18 cellular contexts compared by ENCODE assay signal in genomic region chr5:146680846-146681585, GRCh38.
A peak's percentile ranks its signal among the peaks of the same experiment; 100 is the strongest.
DNase-seq lines count a peak whose midpoint lies in the region; ATAC-seq and TF ChIP-seq lines count a peak whose summit lies in the region.
"Had no signal": no experiment of that assay in that cellular context is flagged by ENCODE, and none has a peak within 500 bp of the region (broad histone marks: within the 10 kb centered on the region; RNA-seq: fewer than 3 reads in every experiment).

No MANE protein-coding gene starts in this region.

- H3K27me3 ChIP-seq in SK-N-SH (ENCODE audit: insufficient read depth), result no peaks in the 10 kb centered on the region

- peaks cover 24% of the 10 kb centered on the region for H3K4me1 Mint-ChIP-seq in nephron progenitor cell
- H3K4me1 Mint-ChIP-seq in stimulated activated naive B cell treated with anti-CD40 and anti-IgM and Interleukin-4, amounts not matched to agents 10 μg/mL and 1 μg/mL and 100 μg/mL, for 72 hours, result no peaks in the 10 kb centered on the region
- H3K4me1 Mint-ChIP-seq: CD4-positive, alpha-beta memory T cell had no signal

- H3K27ac ChIP-seq in SK-N-SH (ENCODE audit: low read depth in 2 of 2, low read length in 1 of 2), result no peak overlapping the region
- H3K27ac ChIP-seq: 22Rv1, HL-60 had no signal

- CTCF ChIA-PET in SK-N-SH (lab: Yijun Ruan, JAX), result no interaction called here

- ATAC-seq in SK-N-SH treated with all-trans-retinoic acid at 6 μM for 48 hours, result peak; percentile 44
- ATAC-seq in stimulated activated naive B cell treated with anti-CD40 and anti-IgM and Interleukin-4, amounts not matched to agents 10 μg/mL and 1 μg/mL and 100 μg/mL, for 72 hours (replicated peaks), result no peak

- H3K9me3 Mint-ChIP-seq in nephron progenitor cell, result peaks cover 3% of the 10 kb centered on the region
- H3K9me3 Mint-ChIP-seq in stimulated activated naive B cell treated with anti-CD40 and anti-IgM and Interleukin-4, amounts not matched to agents 10 μg/mL and 1 μg/mL and 100 μg/mL, for 72 hours, result no peaks in the 10 kb centered on the region

- no peaks in the 10 kb centered on the region for H3K79me2 ChIP-seq in SK-N-SH (ENCODE audit: insufficient read depth)

- no peak for TF ChIP-seq EP300 in SK-N-SH (IDR thresholded peaks at IDR 0.05; ENCODE audit: borderline replicate concordance in 1 of 2, low read depth in 1 of 2, low read length in 1 of 2)

- no peaks in the 10 kb centered on the region for H3K36me3 Mint-ChIP-seq in nephron progenitor cell (ENCODE audit: low read depth)
- no peaks in the 10 kb centered on the region for H3K36me3 Mint-ChIP-seq in stimulated activated naive B cell treated with anti-CD40 and anti-IgM and Interleukin-4, amounts not matched to agents 10 μg/mL and 1 μg/mL and 100 μg/mL, for 72 hours

- no peaks in the 10 kb centered on the region; a peak in 1 of 4 replicates for H3K4me1 ChIP-seq in SK-N-SH (ENCODE audit: control insufficient read depth in 1 of 2, insufficient read depth in 2 of 2, low read depth in 1 of 2, low read length in 1 of 2)

- no peak for TF ChIP-seq RAD21 in SK-N-SH (IDR thresholded peaks at IDR 0.05; ENCODE audit: low read length)

- H3K4me3 ChIP-seq in SK-N-SH (ENCODE audit: low read depth in 2 of 2, low read length in 1 of 2) (no peak overlapping the region), epithelial cell of esophagus (ENCODE audit: low read length) (no peak overlapping the region)
- H3K4me3 ChIP-seq: HAP-1 had no signal

- no peaks in the 10 kb centered on the region for H4K20me1 ChIP-seq in SK-N-SH (ENCODE audit: insufficient read depth)

- peak overlapping the region; percentile 48 for H3K27ac Mint-ChIP-seq in nephron progenitor cell
- H3K27ac Mint-ChIP-seq in stimulated activated naive B cell treated with anti-CD40 and anti-IgM and Interleukin-4, amounts not matched to agents 10 μg/mL and 1 μg/mL and 100 μg/mL, for 72 hours, result no peak overlapping the region
- H3K27ac Mint-ChIP-seq: CD4-positive, alpha-beta memory T cell had no signal

- no peak for DNase-seq in SK-N-SH
- DNase-seq in epithelial cell of esophagus (ENCODE audit: low read depth), result peak; percentile 54
- no peak for DNase-seq in nephron progenitor cell
- no peak for DNase-seq in stimulated activated naive B cell treated with anti-CD40 and anti-IgM and Interleukin-4, amounts not matched to agents 10 μg/mL and 1 μg/mL and 100 μg/mL, for 72 hours
- no peak for DNase-seq in activated T-cell treated with anti-CD3 and anti-CD28 coated beads, Interleukin-2, amount 50 U/mL, for 1 hour
- no peak for DNase-seq in SW 1271 (lab: John Stamatoyannopoulos, UW)
- no peak for DNase-seq in GF-D8 (lab: John Stamatoyannopoulos, UW)
- DNase-seq: Calu3; CD4-positive, alpha-beta memory T cell; DMS53; KBM-7; NCI-H1092 treated with DMSO at 0.1 percent for 48 hours; NCI-H2081 treated with DMSO at 0.1 percent for 48 hours; NCI-H524 had no signal

- no peak overlapping the region for H3K4me3 Mint-ChIP-seq in nephron progenitor cell
- H3K4me3 Mint-ChIP-seq in stimulated activated naive B cell treated with anti-CD40 and anti-IgM and Interleukin-4, amounts not matched to agents 10 μg/mL and 1 μg/mL and 100 μg/mL, for 72 hours, result no peak overlapping the region
- H3K4me3 Mint-ChIP-seq: CD4-positive, alpha-beta memory T cell had no signal

- TF ChIP-seq CTCF in SK-N-SH (IDR thresholded peaks at IDR 0.05), result no peak
- TF ChIP-seq CTCF in epithelial cell of esophagus (IDR thresholded peaks at IDR 0.05; ENCODE audit: insufficient read depth, low read depth, low read length, missing control alignments), result no peak
- TF ChIP-seq CTCF in nephron progenitor cell (IDR thresholded peaks at IDR 0.05), result no peak

- POLR2A ChIA-PET in SK-N-SH (lab: Yijun Ruan, JAX), result no interaction called here

- H2AFZ ChIP-seq in SK-N-SH (ENCODE audit: low read depth), result no peak overlapping the region

- H3K9me2 ChIP-seq in SK-N-SH, result no peaks in the 10 kb centered on the region

- no peak overlapping the region for H3K4me2 ChIP-seq in SK-N-SH

- H3K9me3 ChIP-seq in SK-N-SH, result no peaks in the 10 kb centered on the region
- H3K9me3 ChIP-seq: HAP-1 had no signal

- no peaks in the 10 kb centered on the region for H3F3A ChIP-seq in SK-N-SH (replicated peaks; ENCODE audit: insufficient read depth)

- WGBS in SK-N-SH (ENCODE audit: low lambda C conversion rate), result 86% methylated on average over 9 of the region's 9 CpGs

- H3K27me3 Mint-ChIP-seq in nephron progenitor cell (ENCODE audit: low read depth, poor library complexity), result peaks cover 8% of the 10 kb centered on the region
- H3K27me3 Mint-ChIP-seq in stimulated activated naive B cell treated with anti-CD40 and anti-IgM and Interleukin-4, amounts not matched to agents 10 μg/mL and 1 μg/mL and 100 μg/mL, for 72 hours, result peaks cover 0 to 4% of the 10 kb centered on the region in 2 donors
- H3K27me3 Mint-ChIP-seq: CD4-positive, alpha-beta memory T cell had no signal

- H3K9ac ChIP-seq in SK-N-SH, result no peak overlapping the region

- peaks cover 0 to 6% of the 10 kb centered on the region in 2 experiments for H3K36me3 ChIP-seq in SK-N-SH (replicated peaks in 1 of 2; ENCODE audit: control insufficient read depth in 1 of 2, insufficient read depth in 2 of 2, low read length in 1 of 2)
- H3K36me3 ChIP-seq: HAP-1 had no signal

TF ChIP-seq in SK-N-SH treated with all-trans-retinoic acid at 6 μM for 48 hours, 23 proteins besides CTCF, POLR2A, EP300 and RAD21 (continues in another document):
- TF ChIP-seq RARB (CRISPR knock-in tag; IDR thresholded peaks at IDR 0.05) (no peak), ISL1 (CRISPR knock-in tag; IDR thresholded peaks at IDR 0.05) (no peak), GLIS3 (CRISPR knock-in tag; IDR thresholded peaks at IDR 0.05) (no peak), POU6F1 (CRISPR knock-in tag; IDR thresholded peaks at IDR 0.05; ENCODE audit: borderline replicate concordance, low read depth) (no peak), ZC3H10 (CRISPR knock-in tag; IDR thresholded peaks at IDR 0.05) (no peak), ARNTL (CRISPR knock-in tag; IDR thresholded peaks at IDR 0.05; ENCODE audit: borderline replicate concordance, low read depth) (no peak), ZNF565 (CRISPR knock-in tag; conservative IDR thresholded peaks at IDR 0.05; ENCODE audit: low read depth) (no peak), ESRRG (CRISPR knock-in tag; IDR thresholded peaks at IDR 0.05) (no peak)

TF ChIP-seq in SK-N-SH, 30 proteins besides CTCF, POLR2A, EP300 and RAD21:
- TF ChIP-seq JUND (IDR thresholded peaks at IDR 0.05) (no peak), IRF3 (IDR thresholded peaks at IDR 0.05; ENCODE audit: low read depth, low read length) (no peak), YY1 (IDR thresholded peaks at IDR 0.05; ENCODE audit: low read depth) (no peak), USF2 (IDR thresholded peaks at IDR 0.05; ENCODE audit: borderline replicate concordance, low read depth, low read length) (no peak)
